9 cellular contexts compared by ENCODE assay signal in the genomic region with DNA sequence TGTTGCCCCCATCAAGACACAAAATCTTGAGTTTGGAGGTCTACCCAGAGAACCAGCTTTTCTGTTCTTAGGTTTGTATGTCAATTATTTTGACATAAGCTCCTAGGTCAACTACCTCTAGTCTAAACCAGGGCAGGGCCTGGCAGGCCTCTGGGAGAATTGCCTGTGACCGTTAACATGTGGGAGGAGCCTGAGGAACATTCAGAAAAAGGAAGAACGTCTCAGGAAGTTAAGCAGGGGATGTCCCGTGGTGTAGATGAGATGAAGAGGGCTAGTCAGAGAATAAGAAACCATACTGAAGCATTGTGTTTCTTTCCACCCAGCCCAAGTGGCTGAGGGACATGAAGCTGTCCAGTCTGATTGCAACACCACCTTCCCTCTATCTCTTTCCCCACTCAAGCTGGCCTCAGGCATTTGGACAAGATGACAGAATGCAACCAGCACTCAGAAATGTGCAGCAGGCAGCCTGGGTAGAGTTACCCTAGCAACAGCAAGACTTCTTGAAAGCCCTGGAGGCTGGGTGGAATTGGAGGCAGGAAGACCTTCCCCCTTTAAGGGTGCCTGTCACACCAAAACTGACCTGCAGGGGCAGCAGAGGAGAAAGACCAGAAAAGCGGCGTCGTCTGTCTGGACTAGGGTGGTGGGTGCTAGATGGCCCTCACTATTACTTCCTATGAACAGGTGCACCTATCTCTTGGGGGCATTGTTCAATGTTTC.
DNase-seq lines count a peak whose midpoint lies in the region; ATAC-seq, FAIRE-seq and TF ChIP-seq lines count a peak whose summit lies in the region.
"Had no signal": no experiment of that assay in that cellular context is flagged by ENCODE, and none has a peak within 500 bp of the region (broad histone marks: within the 10 kb centered on the region; RNA-seq: fewer than 3 reads in every experiment).

No MANE protein-coding gene starts in this region.

- ATAC-seq in A549, result peak in 1 of 2 experiments; percentile 54; a peak in 2 of 6 replicates
- ATAC-seq in HG03280 (IDR thresholded peaks at IDR 0.05; ENCODE audit: unreplicated experiment), result no peak
- ATAC-seq in HG03175 (IDR thresholded peaks at IDR 0.05; ENCODE audit: unreplicated experiment), result no peak

- peak; percentile 13; the same call in 1 of the 3 replicates for TF ChIP-seq CTCF in A549 (IDR thresholded peaks at IDR 0.05)
- TF ChIP-seq CTCF in foreskin fibroblast (IDR thresholded peaks at IDR 0.05; ENCODE audit: low read depth, low read length), result peak; percentile 31

- TF ChIP-seq RAD21 in A549 (conservative IDR thresholded peaks at IDR 0.05 in 1 of 2, IDR thresholded peaks at IDR 0.05 in 1 of 2), result no peak

- no peak overlapping the region for H3K4me2 ChIP-seq in A549

- H3K4me1 ChIP-seq in A549, result no peaks in the 10 kb centered on the region

- DNase-seq in A549 (ENCODE audit: low read depth in 1 of 2, low spot score in 1 of 2) (peak in 1 of 2 experiments; percentile 13), EL (peak; percentile 32), OCI-M1 (lab: John Stamatoyannopoulos, UW) (peak; percentile 64), foreskin fibroblast (peak in 1 of 2 donors; percentile 4), NCI-H446 treated with DMSO at 0.1 percent for 48 hours (lab: John Stamatoyannopoulos, UW) (no peak), DMS79 treated with DMSO at 0.1 percent for 48 hours (lab: John Stamatoyannopoulos, UW) (no peak)
- DNase-seq: kidney glomerular epithelial cell had no signal

- FAIRE-seq in A549 (lab: Jason Lieb, UNC), result no peak

- no peak for TF ChIP-seq EP300 in A549 (IDR thresholded peaks at IDR 0.05)

- no peak overlapping the region for H3K4me3 ChIP-seq in A549
- no peak overlapping the region for H3K4me3 ChIP-seq in foreskin fibroblast (ENCODE audit: low read depth in 1 of 2, low read length in 2 of 2)

- POLR2A ChIA-PET in A549 (lab: Yijun Ruan, JAX), result no interaction called here

- CTCF ChIA-PET in A549 (lab: Yijun Ruan, JAX), result no interaction called here

- H3K9me3 ChIP-seq in A549, result no peaks in the 10 kb centered on the region

- 55% methylated on average over 6 of the region's 6 CpGs for WGBS in A549 (ENCODE audit: missing lambda C conversion rate)

- no peak overlapping the region for H3K27ac ChIP-seq in A549

- TF ChIP-seq POLR2A in A549 (IDR thresholded peaks at IDR 0.05; ENCODE audit: low read length), result no peak

TF ChIP-seq in A549, 52 proteins besides CTCF, POLR2A, EP300 and RAD21:
- TF ChIP-seq FOSL2 (IDR thresholded peaks at IDR 0.05), result no peak
- TF ChIP-seq FOSL2 (CRISPR knock-in tag; IDR thresholded peaks at IDR 0.05), result no peak
- TF ChIP-seq NR3C1 (IDR thresholded peaks at IDR 0.05), result no peak
- TF ChIP-seq CBX8 (IDR thresholded peaks at IDR 0.05), result no peak
- TF ChIP-seq, protein P1, sequence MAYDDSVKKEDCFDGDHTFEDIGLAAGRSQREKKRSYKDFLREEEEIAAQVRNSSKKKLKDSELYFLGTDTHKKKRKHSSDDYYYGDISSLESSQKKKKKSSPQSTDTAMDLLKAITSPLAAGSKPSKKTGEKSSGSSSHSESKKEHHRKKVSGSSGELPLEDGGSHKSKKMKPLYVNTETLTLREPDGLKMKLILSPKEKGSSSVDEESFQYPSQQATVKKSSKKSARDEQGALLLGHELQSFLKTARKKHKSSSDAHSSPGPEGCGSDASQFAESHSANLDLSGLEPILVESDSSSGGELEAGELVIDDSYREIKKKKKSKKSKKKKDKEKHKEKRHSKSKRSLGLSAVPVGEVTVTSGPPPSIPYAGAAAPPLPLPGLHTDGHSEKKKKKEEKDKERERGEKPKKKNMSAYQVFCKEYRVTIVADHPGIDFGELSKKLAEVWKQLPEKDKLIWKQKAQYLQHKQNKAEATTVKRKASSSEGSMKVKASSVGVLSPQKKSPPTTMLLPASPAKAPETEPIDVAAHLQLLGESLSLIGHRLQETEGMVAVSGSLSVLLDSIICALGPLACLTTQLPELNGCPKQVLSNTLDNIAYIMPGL (CRISPR knock-in tag; IDR thresholded peaks at IDR 0.05; ENCODE audit: borderline replicate concordance), result no peak
- TF ChIP-seq PHF8 (IDR thresholded peaks at IDR 0.05; ENCODE audit: borderline replicate concordance, low read depth), result no peak
- TF ChIP-seq, protein P2, sequence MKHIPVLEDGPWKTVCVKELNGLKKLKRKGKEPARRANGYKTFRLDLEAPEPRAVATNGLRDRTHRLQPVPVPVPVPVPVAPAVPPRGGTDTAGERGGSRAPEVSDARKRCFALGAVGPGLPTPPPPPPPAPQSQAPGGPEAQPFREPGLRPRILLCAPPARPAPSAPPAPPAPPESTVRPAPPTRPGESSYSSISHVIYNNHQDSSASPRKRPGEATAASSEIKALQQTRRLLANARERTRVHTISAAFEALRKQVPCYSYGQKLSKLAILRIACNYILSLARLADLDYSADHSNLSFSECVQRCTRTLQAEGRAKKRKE (CRISPR knock-in tag; IDR thresholded peaks at IDR 0.05; ENCODE audit: low read depth), result no peak
- TF ChIP-seq, protein P3, sequence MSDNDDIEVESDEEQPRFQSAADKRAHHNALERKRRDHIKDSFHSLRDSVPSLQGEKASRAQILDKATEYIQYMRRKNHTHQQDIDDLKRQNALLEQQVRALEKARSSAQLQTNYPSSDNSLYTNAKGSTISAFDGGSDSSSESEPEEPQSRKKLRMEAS (IDR thresholded peaks at IDR 0.05), result no peak
- TF ChIP-seq, protein P4, sequence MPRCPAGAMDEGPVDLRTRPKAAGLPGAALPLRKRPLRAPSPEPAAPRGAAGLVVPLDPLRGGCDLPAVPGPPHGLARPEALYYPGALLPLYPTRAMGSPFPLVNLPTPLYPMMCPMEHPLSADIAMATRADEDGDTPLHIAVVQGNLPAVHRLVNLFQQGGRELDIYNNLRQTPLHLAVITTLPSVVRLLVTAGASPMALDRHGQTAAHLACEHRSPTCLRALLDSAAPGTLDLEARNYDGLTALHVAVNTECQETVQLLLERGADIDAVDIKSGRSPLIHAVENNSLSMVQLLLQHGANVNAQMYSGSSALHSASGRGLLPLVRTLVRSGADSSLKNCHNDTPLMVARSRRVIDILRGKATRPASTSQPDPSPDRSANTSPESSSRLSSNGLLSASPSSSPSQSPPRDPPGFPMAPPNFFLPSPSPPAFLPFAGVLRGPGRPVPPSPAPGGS (IDR thresholded peaks at IDR 0.05), result no peak
- TF ChIP-seq, protein P5, sequence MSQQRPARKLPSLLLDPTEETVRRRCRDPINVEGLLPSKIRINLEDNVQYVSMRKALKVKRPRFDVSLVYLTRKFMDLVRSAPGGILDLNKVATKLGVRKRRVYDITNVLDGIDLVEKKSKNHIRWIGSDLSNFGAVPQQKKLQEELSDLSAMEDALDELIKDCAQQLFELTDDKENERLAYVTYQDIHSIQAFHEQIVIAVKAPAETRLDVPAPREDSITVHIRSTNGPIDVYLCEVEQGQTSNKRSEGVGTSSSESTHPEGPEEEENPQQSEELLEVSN (IDR thresholded peaks at IDR 0.05; ENCODE audit: borderline replicate concordance, low read depth), result no peak
- TF ChIP-seq HOXB13 (CRISPR knock-in tag; IDR thresholded peaks at IDR 0.05; ENCODE audit: low read depth), result no peak
TF ChIP-seq in A549: peak in this region for 0.

Comparison
In these comparisons a context has a peak if more than half of its experiments do, and no peak if none do; other contexts are left out.
1. DNase-seq: peak in EL (single experiment) and OCI-M1 (single experiment); none in NCI-H446 treated with DMSO at 0.1 percent for 48 hours (single experiment) and DMS79 treated with DMSO at 0.1 percent for 48 hours (single experiment).